In genomic region chr1:4761324-4761723, GRCh38 we compare ENCODE assay signal across 22 cellular contexts.
"Had no signal": no experiment of that assay in that cellular context is flagged by ENCODE, and none has a peak within 500 bp of the region (broad histone marks: within the 10 kb centered on the region; RNA-seq: fewer than 3 reads in every experiment).

No MANE protein-coding gene starts in this region.

- H3K27ac ChIP-seq: colonic mucosa, coronary artery, epithelial cell of prostate, esophagus muscularis mucosa, esophagus squamous epithelium, foreskin keratinocyte, gastroesophageal sphincter, heart left ventricle, heart right ventricle had no signal

- ATAC-seq: effector memory CD8-positive, alpha-beta T cell; esophagus mucosa; foreskin keratinocyte; gastroesophageal sphincter; heart left ventricle; heart right ventricle had no signal

- H3K36me3 ChIP-seq: colonic mucosa, esophagus muscularis mucosa, esophagus squamous epithelium, gastroesophageal sphincter, heart left ventricle, heart right ventricle had no signal

- H3K4me1 ChIP-seq: colonic mucosa, esophagus muscularis mucosa, esophagus squamous epithelium, gastroesophageal sphincter, heart left ventricle, heart right ventricle had no signal

- H3K9me3 ChIP-seq: colonic mucosa, esophagus muscularis mucosa, esophagus squamous epithelium, gastroesophageal sphincter had no signal

- H3K27me3 ChIP-seq: colonic mucosa, dorsolateral prefrontal cortex, foreskin keratinocyte had no signal

- DNase-seq: colonic mucosa; cortex of kidney; dermis blood vessel endothelial cell; effector CD4-positive, alpha-beta T cell; effector CD8-positive, alpha-beta T cell; effector memory CD4-positive, alpha-beta T cell; effector memory CD8-positive, alpha-beta T cell; endodermal cell; erythroblast; esophagus squamous epithelium; foreskin fibroblast; foreskin keratinocyte; foreskin melanocyte; glutamatergic neuron; heart left ventricle; heart right ventricle had no signal

- H3K4me3 ChIP-seq: colonic mucosa, coronary artery, dorsolateral prefrontal cortex, esophagus muscularis mucosa, esophagus squamous epithelium, gastroesophageal sphincter, heart left ventricle, heart right ventricle had no signal
